In genomic region chr17:56809106-56809819, GRCh38 we compare ENCODE assay signal across 30 cellular contexts. TPM values are rescaled to one million over a fixed set of nuclear protein-coding genes. Genes with fewer than 3 reads are reported as not detected.
DNase-seq lines count a peak whose midpoint lies in the region; ATAC-seq, FAIRE-seq and TF ChIP-seq lines count a peak whose summit lies in the region.
"Had no signal": no experiment of that assay in that cellular context is flagged by ENCODE, and none has a peak within 500 bp of the region (broad histone marks: within the 10 kb centered on the region; RNA-seq: fewer than 3 reads in every experiment).

No MANE protein-coding gene starts in this region.

- H3K4me1 ChIP-seq in RWPE2 (ENCODE audit: insufficient read depth, poor library complexity, severe bottlenecking) = peaks cover 12% of the 10 kb centered on the region
- no peaks in the 10 kb centered on the region for H3K4me1 ChIP-seq in naive thymus-derived CD4-positive, alpha-beta T cell (ENCODE audit: control insufficient read depth in 2 of 2, insufficient read depth in 2 of 2, low read length in 2 of 2)
- no peaks in the 10 kb centered on the region for H3K4me1 ChIP-seq in CD4-positive, alpha-beta memory T cell (ENCODE audit: insufficient read depth, low read length)
- H3K4me1 ChIP-seq: BE2C, gastrocnemius medialis, left lung, upper lobe of left lung had no signal

- H3K27me3 ChIP-seq in RWPE2 (ENCODE audit: insufficient read depth, poor library complexity, severe bottlenecking) = no peaks in the 10 kb centered on the region
- H3K27me3 ChIP-seq in naive thymus-derived CD4-positive, alpha-beta T cell (ENCODE audit: control insufficient read depth in 2 of 2, insufficient read depth in 2 of 2, low read length in 2 of 2) = no peaks in the 10 kb centered on the region
- H3K27me3 ChIP-seq in CD4-positive, alpha-beta memory T cell (ENCODE audit: insufficient read depth, low read length) = no peaks in the 10 kb centered on the region
- H3K27me3 ChIP-seq: cardiac muscle cell, hepatocyte, left lung, upper lobe of left lung had no signal

- H3K36me3 Mint-ChIP-seq in naive thymus-derived CD4-positive, alpha-beta T cell = peaks cover 0 to 25% (median 14%) of the 10 kb centered on the region in 5 donors
- peaks cover 3 to 9% of the 10 kb centered on the region in 2 donors for H3K36me3 Mint-ChIP-seq in CD4-positive, alpha-beta memory T cell
- H3K36me3 Mint-ChIP-seq in Calu3 (ENCODE audit: insufficient read depth, unreplicated experiment) = no peaks in the 10 kb centered on the region
- H3K36me3 Mint-ChIP-seq: activated naive CD8-positive, alpha-beta T cell treated with anti-CD3 and anti-CD28 coated beads for 36 hours had no signal

- H3K27me3 Mint-ChIP-seq in naive thymus-derived CD4-positive, alpha-beta T cell = peaks cover 0 to 2% (median 0%) of the 10 kb centered on the region in 5 donors
- no peaks in the 10 kb centered on the region for H3K27me3 Mint-ChIP-seq in CD4-positive, alpha-beta memory T cell
- no peaks in the 10 kb centered on the region for H3K27me3 Mint-ChIP-seq in Calu3 (ENCODE audit: unreplicated experiment)
- H3K27me3 Mint-ChIP-seq: activated naive CD8-positive, alpha-beta T cell treated with anti-CD3 and anti-CD28 coated beads for 36 hours had no signal

- H3K9me3 ChIP-seq in RWPE2 (ENCODE audit: severe bottlenecking) = no peaks in the 10 kb centered on the region
- H3K9me3 ChIP-seq in naive thymus-derived CD4-positive, alpha-beta T cell (ENCODE audit: control insufficient read depth in 2 of 3, low read length in 3 of 3) = no peaks in the 10 kb centered on the region
- H3K9me3 ChIP-seq in CD4-positive, alpha-beta memory T cell (ENCODE audit: control insufficient read depth in 1 of 2, low read length in 2 of 2) = no peaks in the 10 kb centered on the region
- H3K9me3 ChIP-seq: BE2C, gastrocnemius medialis, left lung, prostate gland, SK-N-SH, upper lobe of left lung had no signal

- no peaks in the 10 kb centered on the region for H3K9me3 Mint-ChIP-seq in naive thymus-derived CD4-positive, alpha-beta T cell
- no peaks in the 10 kb centered on the region for H3K9me3 Mint-ChIP-seq in CD4-positive, alpha-beta memory T cell
- no peaks in the 10 kb centered on the region for H3K9me3 Mint-ChIP-seq in Calu3 (ENCODE audit: low read depth, unreplicated experiment)
- H3K9me3 Mint-ChIP-seq: activated naive CD8-positive, alpha-beta T cell treated with anti-CD3 and anti-CD28 coated beads for 36 hours; T-helper 1 cell treated with Interleukin-12 subunit alpha and Interleukin-12 subunit beta and Interleukin-4 antibody, amounts not matched to agents 30 μg/mL and 1 μg/mL, for 36 hours had no signal

- H3K27ac Mint-ChIP-seq in naive thymus-derived CD4-positive, alpha-beta T cell = no peak overlapping the region
- no peak overlapping the region for H3K27ac Mint-ChIP-seq in CD4-positive, alpha-beta memory T cell
- H3K27ac Mint-ChIP-seq in Calu3 (ENCODE audit: unreplicated experiment) = no peak overlapping the region
- H3K27ac Mint-ChIP-seq: activated CD8-positive, alpha-beta T cell treated with anti-CD3 and anti-CD28 coated beads, Interleukin-2, amount 10 ng/mL, durations not matched to agents 7 days and 5 days; activated naive CD8-positive, alpha-beta T cell treated with anti-CD3 and anti-CD28 coated beads for 36 hours; T-helper 1 cell treated with Interleukin-12 subunit alpha and Interleukin-12 subunit beta and Interleukin-4 antibody, amounts not matched to agents 30 μg/mL and 1 μg/mL, for 36 hours had no signal

- H3K4me1 Mint-ChIP-seq in naive thymus-derived CD4-positive, alpha-beta T cell = peaks cover 0 to 2% (median 0%) of the 10 kb centered on the region in 7 donors
- H3K4me1 Mint-ChIP-seq in CD4-positive, alpha-beta memory T cell = no peaks in the 10 kb centered on the region
- H3K4me1 Mint-ChIP-seq in Calu3 (ENCODE audit: low read depth, unreplicated experiment) = peaks cover 8% of the 10 kb centered on the region
- H3K4me1 Mint-ChIP-seq: activated naive CD8-positive, alpha-beta T cell treated with anti-CD3 and anti-CD28 coated beads for 36 hours had no signal

- no peak for TF ChIP-seq CTCF in C4-2B (conservative IDR thresholded peaks at IDR 0.05)
- no peak for TF ChIP-seq CTCF in RWPE2 (IDR thresholded peaks at IDR 0.05; ENCODE audit: poor library complexity, severe bottlenecking)
- TF ChIP-seq CTCF in Calu3 (IDR thresholded peaks at IDR 0.05; ENCODE audit: unreplicated experiment) = no peak

- H3K4me3 ChIP-seq in RWPE2 (ENCODE audit: severe bottlenecking) = no peak overlapping the region
- H3K4me3 ChIP-seq in naive thymus-derived CD4-positive, alpha-beta T cell (ENCODE audit: low read length) = no peak overlapping the region
- no peak overlapping the region for H3K4me3 ChIP-seq in CD4-positive, alpha-beta memory T cell (ENCODE audit: low read length in 2 of 2)
- H3K4me3 ChIP-seq: cardiac muscle cell, gastrocnemius medialis, hepatocyte, left lung, prostate gland, upper lobe of left lung had no signal

- no TSS peak for BruUV-seq in Calu3 (replicated peaks; lab: Mats Ljungman, UMichigan)

- POLR2A ChIA-PET in naive thymus-derived CD4-positive, alpha-beta T cell (lab: Charles Lee) = no interaction called here
- POLR2A ChIA-PET in CD4-positive, alpha-beta memory T cell (lab: Charles Lee; ENCODE audit: partially characterized antibody) = no interaction called here

- no peaks in the 10 kb centered on the region for H3K36me3 ChIP-seq in RWPE2 (ENCODE audit: low read depth)
- no peaks in the 10 kb centered on the region for H3K36me3 ChIP-seq in naive thymus-derived CD4-positive, alpha-beta T cell (ENCODE audit: control insufficient read depth in 2 of 3, insufficient read depth in 3 of 3, low read length in 3 of 3)
- H3K36me3 ChIP-seq in CD4-positive, alpha-beta memory T cell (ENCODE audit: insufficient read depth, low read length) = no peaks in the 10 kb centered on the region
- H3K36me3 ChIP-seq: BE2C, cardiac muscle cell, gastrocnemius medialis, left lung, prostate gland, upper lobe of left lung had no signal

- DNase-seq in HTR-8/SVneo (ENCODE audit: insufficient read length, low spot score) (no peak), RWPE2 (ENCODE audit: low spot score) (no peak), dermis blood vessel endothelial cell (no peak), Calu3 (no peak)
- DNase-seq in naive thymus-derived CD4-positive, alpha-beta T cell = no peak
- DNase-seq in CD4-positive, alpha-beta memory T cell = no peak
- DNase-seq: activated CD4-positive, alpha-beta T cell treated with anti-CD3 and anti-CD28 coated beads for 1 hour; activated CD8-positive, alpha-beta T cell treated with anti-CD3 and anti-CD28 coated beads, Interleukin-2, amount 10 ng/mL, durations not matched to agents 7 days and 5 days; activated effector memory CD4-positive, alpha-beta T cell treated with anti-CD3 and anti-CD28 coated beads, Interleukin-2, amount 50 U/mL, for 16 hours; activated naive CD8-positive, alpha-beta T cell treated with anti-CD3 and anti-CD28 coated beads for 36 hours; aorta; BE2C; gastrocnemius medialis; H7; left lung; NCI-H1436 treated with DMSO at 0.1 percent for 48 hours; NCI-H748 treated with DMSO at 0.1 percent for 48 hours; nucleus accumbens; SK-N-SH; stimulated activated CD8-positive, alpha-beta memory T cell treated with anti-CD3 and anti-CD28 coated beads, Interleukin-4, amount 100 ng/mL, for 48 hours; upper lobe of left lung had no signal

- H3K27ac ChIP-seq in C4-2B = peak overlapping the region; percentile 74
- peak overlapping the region; percentile 59 for H3K27ac ChIP-seq in RWPE2 (ENCODE audit: poor library complexity, severe bottlenecking)
- H3K27ac ChIP-seq in naive thymus-derived CD4-positive, alpha-beta T cell (ENCODE audit: low read depth, low read length) = no peak overlapping the region
- no peak overlapping the region for H3K27ac ChIP-seq in CD4-positive, alpha-beta memory T cell (ENCODE audit: low read depth, low read length)
- H3K27ac ChIP-seq: cardiac muscle cell, gastrocnemius medialis, hepatocyte, KMS-11, left lung had no signal

- ATAC-seq in RWPE2 (ENCODE audit: low read depth) = no peak; the same call in 2 of the 3 replicates
- ATAC-seq in naive thymus-derived CD4-positive, alpha-beta T cell = peak; percentile 37
- ATAC-seq in GM18517 (IDR thresholded peaks at IDR 0.05; ENCODE audit: unreplicated experiment) = no peak
- ATAC-seq: activated CD8-positive, alpha-beta T cell treated with anti-CD3 and anti-CD28 coated beads, Interleukin-2, amount 10 ng/mL, durations not matched to agents 7 days and 5 days; gastrocnemius medialis; left lung had no signal

- CTCF ChIA-PET in naive thymus-derived CD4-positive, alpha-beta T cell (lab: Charles Lee) = no interaction called here
- CTCF ChIA-PET in CD4-positive, alpha-beta memory T cell (lab: Charles Lee; ENCODE audit: partially characterized antibody) = no interaction called here
- CTCF ChIA-PET in Calu3 (lab: Charles Lee) = interaction anchor here (0.6 kb wide), 1 partner anchor 39 kb away, joined by 3 read pairs; no protein-coding TSS in a partner anchor

- peak; percentile 98 for FAIRE-seq in HTR-8/SVneo (lab: Jason Lieb, UNC)
- FAIRE-seq: endometrium, TTC549 had no signal

- intact Hi-C loops in naive thymus-derived CD4-positive, alpha-beta T cell (cut with micrococcal nuclease) = no loop called here
- intact Hi-C loops in CD4-positive, alpha-beta memory T cell (cut with micrococcal nuclease) = no loop called here
- intact Hi-C loops in Calu3 (cut with micrococcal nuclease; ENCODE audit: unreplicated experiment) = no loop called here

- H3K4me3 Mint-ChIP-seq in naive thymus-derived CD4-positive, alpha-beta T cell = no peak overlapping the region
- no peak overlapping the region for H3K4me3 Mint-ChIP-seq in CD4-positive, alpha-beta memory T cell
- H3K4me3 Mint-ChIP-seq in Calu3 (ENCODE audit: low read depth, unreplicated experiment) = no peak overlapping the region
- H3K4me3 Mint-ChIP-seq: activated CD8-positive, alpha-beta T cell treated with anti-CD3 and anti-CD28 coated beads, Interleukin-2, amount 10 ng/mL, durations not matched to agents 7 days and 5 days; activated naive CD8-positive, alpha-beta T cell treated with anti-CD3 and anti-CD28 coated beads for 36 hours; T-helper 1 cell treated with Interleukin-12 subunit alpha and Interleukin-12 subunit beta and Interleukin-4 antibody, amounts not matched to agents 30 μg/mL and 1 μg/mL, for 36 hours had no signal

RNA-seq across cellular contexts. Expression of gene C17orf67, which starts 24.5 kb away (rescaled TPM):
- 1 to 10 TPM; 3.6 to 9.1 (median 5.4) TPM for total RNA-seq in naive thymus-derived CD4-positive, alpha-beta T cell
- polyA plus RNA-seq in naive thymus-derived CD4-positive, alpha-beta T cell = 1 to 10 TPM; 1.1 to 1.6 TPM
- 10 to 100 TPM in 1 of 2 experiments, 1 to 10 TPM in 1; 9.5 to 11.2 TPM for total RNA-seq in CD4-positive, alpha-beta memory T cell
- 1 to 10 TPM in 1 of 2 donors, under 1 TPM in 1; 0.81 to 2.9 TPM for polyA plus RNA-seq in CD4-positive, alpha-beta memory T cell
- total RNA-seq in dermis blood vessel endothelial cell (3.2 and 4.1 TPM in 2 replicates), Calu3 (2022) (4.6 and 5.9 TPM in 2 replicates)

RNA-seq across cellular contexts. Expression of gene DGKE, which starts 24.7 kb away (rescaled TPM):
- 10 to 100 TPM; 23.7 to 39.2 (median 35.6) TPM for total RNA-seq in naive thymus-derived CD4-positive, alpha-beta T cell
- polyA plus RNA-seq in naive thymus-derived CD4-positive, alpha-beta T cell = 1 to 10 TPM; 5.0 to 7.1 TPM
- total RNA-seq in CD4-positive, alpha-beta memory T cell = 10 to 100 TPM; 36.7 to 37.7 TPM
- polyA plus RNA-seq in CD4-positive, alpha-beta memory T cell = 1 to 10 TPM; 4.3 to 7.2 TPM
- 13.0 and 17.9 TPM in 2 replicates for total RNA-seq in dermis blood vessel endothelial cell
- total RNA-seq in Calu3 (2022) = 10.0 and 12.5 TPM in 2 replicates

Comparison
In these comparisons a context has a peak if more than half of its experiments do, and no peak if none do; other contexts are left out.
1. H3K27ac ChIP-seq: peak in C4-2B (single experiment) and RWPE2 (single experiment); none in naive thymus-derived CD4-positive, alpha-beta T cell (single experiment) and CD4-positive, alpha-beta memory T cell (single experiment).